In the genomic region with DNA sequence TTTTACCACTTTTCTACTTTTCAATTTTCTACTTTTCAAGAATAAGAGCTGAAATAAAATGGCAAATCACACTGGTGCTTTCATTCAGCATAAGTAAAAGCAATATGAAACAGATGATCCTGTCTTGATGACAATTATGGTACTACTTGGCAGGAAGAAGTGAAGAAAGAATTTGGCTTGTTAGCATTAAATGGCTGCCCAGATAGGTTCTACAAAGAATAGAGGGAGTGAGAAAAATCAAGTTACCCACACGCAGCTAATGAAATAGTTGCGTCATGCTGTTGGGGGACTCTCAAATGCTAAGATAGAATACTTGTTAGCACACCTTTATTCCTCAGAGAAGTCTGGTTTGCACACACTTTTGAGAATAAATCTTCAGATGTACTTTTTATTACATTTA, we compare ENCODE assay signal across 19 cellular contexts. TPM values are rescaled to one million over a fixed set of nuclear protein-coding genes. Genes with fewer than 3 reads are reported as not detected.
A peak's percentile ranks its signal among the peaks of the same experiment; 100 is the strongest.
DNase-seq lines count a peak whose midpoint lies in the region; ATAC-seq and TF ChIP-seq lines count a peak whose summit lies in the region.
"Had no signal": no experiment of that assay in that cellular context is flagged by ENCODE, and none has a peak within 500 bp of the region (broad histone marks: within the 10 kb centered on the region; RNA-seq: fewer than 3 reads in every experiment).

No MANE protein-coding gene starts in this region.

- H3K27me3 ChIP-seq in IMR-90 (ENCODE audit: control insufficient read depth, insufficient read depth, low read length) (no peaks in the 10 kb centered on the region; the same call in none of the 2 replicates), ovary (no peaks in the 10 kb centered on the region)

- H3K56ac ChIP-seq in IMR-90 (ENCODE audit: extremely low read depth, insufficient read depth, low read length) = no peak overlapping the region

- H3K14ac ChIP-seq in IMR-90 (replicated peaks; ENCODE audit: low read depth, low read length) = no peak overlapping the region

- H3K23ac ChIP-seq in IMR-90 (ENCODE audit: low read depth, low read length) = no peak overlapping the region

- no peak for TF ChIP-seq CTCF in IMR-90 (conservative IDR thresholded peaks at IDR 0.05; ENCODE audit: low read depth, low read length)
- TF ChIP-seq CTCF in ovary (IDR thresholded peaks at IDR 0.05) = no peak

- H3K4me1 ChIP-seq in IMR-90 (ENCODE audit: control insufficient read depth, insufficient read depth, low read length) (no peaks in the 10 kb centered on the region), ovary (ENCODE audit: insufficient read depth) (peaks cover 1% of the 10 kb centered on the region)

- H2AK5ac ChIP-seq in IMR-90 (ENCODE audit: low read depth, low read length) = no peak overlapping the region

- H2AK9ac ChIP-seq in IMR-90 (replicated peaks; ENCODE audit: low read depth, low read length, poor library complexity) = no peak overlapping the region

- no peak for TF ChIP-seq POLR2A in IMR-90 (IDR thresholded peaks at IDR 0.05; ENCODE audit: low read depth, low read length)
- TF ChIP-seq POLR2A in ovary (IDR thresholded peaks at IDR 0.05) = no peak

- no peak overlapping the region for H3K4ac ChIP-seq in IMR-90 (ENCODE audit: low read depth, low read length)

- in situ Hi-C loops in IMR-90 (cut with MboI; ENCODE audit: low sequenced_read_pairs) = no loop called here

- intact Hi-C loops in IMR-90 (cut with micrococcal nuclease) (no loop called here), ovary (cut with DNase I) (no loop called here)

- TF ChIP-seq RAD21 in IMR-90 (IDR thresholded peaks at IDR 0.05; ENCODE audit: low read length) = no peak

- H3K4me3 ChIP-seq in IMR-90 (ENCODE audit: insufficient read depth, low read depth, low read length) (no peak overlapping the region), SK-N-MC (peak overlapping the region; percentile 64), ovary (no peak overlapping the region)
- H3K4me3 ChIP-seq: PC-9 had no signal

- no peak for DNase-seq in IMR-90
- no peak for DNase-seq in SK-N-MC (ENCODE audit: low read depth, low spot score)
- peak; percentile 10 for DNase-seq in fibroblast of peridontal ligament (ENCODE audit: extremely low read depth)
- DNase-seq in ovary = no peak
- no peak for DNase-seq in activated T-cell treated with anti-CD3 and anti-CD28 coated beads, Interleukin-2, amount 50 U/mL, for 24 hours
- no peak for DNase-seq in NCI-H146 treated with DMSO at 0.1 percent for 48 hours (lab: John Stamatoyannopoulos, UW; ENCODE audit: unreplicated experiment)
- no peak for DNase-seq in left lobe of liver (ENCODE audit: low spot score)
- DNase-seq: CD4-positive, CD25-positive, alpha-beta regulatory T cell; H9; HFFc6; NCI-H1048; NCI-H1417 treated with DMSO at 0.1 percent for 48 hours; NCI-H187 treated with DMSO at 0.1 percent for 48 hours; NCI-H2107; PC-9; RPMI8226; SHP77 treated with DMSO at 0.1 percent for 48 hours; SK-N-SH had no signal

- no peak overlapping the region for H2AFZ ChIP-seq in IMR-90 (replicated peaks; ENCODE audit: low read length, poor library complexity)
- H2AFZ ChIP-seq: PC-9 had no signal

- H3K27ac Mint-ChIP-seq in activated T-cell treated with anti-CD3 and anti-CD28 coated beads, Interleukin-2, amount 50 U/mL, for 24 hours = no peak overlapping the region
- H3K27ac Mint-ChIP-seq: CD4-positive, CD25-positive, alpha-beta regulatory T cell; H9; HFFc6 had no signal

- H3K9ac ChIP-seq in IMR-90 (ENCODE audit: low read depth, low read length) (no peak overlapping the region), SK-N-MC (ENCODE audit: insufficient read length) (peak overlapping the region; percentile 71)
- H3K9ac ChIP-seq: KMS-11, SK-N-SH had no signal

- no peaks in the 10 kb centered on the region for H3K36me3 ChIP-seq in IMR-90 (ENCODE audit: control insufficient read depth, insufficient read depth, low read length)
- no peaks in the 10 kb centered on the region for H3K36me3 ChIP-seq in SK-N-MC (ENCODE audit: insufficient read depth, low read length)
- no peaks in the 10 kb centered on the region for H3K36me3 ChIP-seq in ovary

- H3K9me3 ChIP-seq in IMR-90 (ENCODE audit: control insufficient read depth, insufficient read depth, low read length) (no peaks in the 10 kb centered on the region), SK-N-MC (ENCODE audit: low read depth, low read length) (no peaks in the 10 kb centered on the region), ovary (no peaks in the 10 kb centered on the region)
- H3K9me3 ChIP-seq: SK-N-SH had no signal

- no peak overlapping the region for H4K5ac ChIP-seq in IMR-90 (ENCODE audit: low read depth, low read length)

- H3K36me3 Mint-ChIP-seq in activated T-cell treated with anti-CD3 and anti-CD28 coated beads, Interleukin-2, amount 50 U/mL, for 24 hours (ENCODE audit: low read depth) = no peaks in the 10 kb centered on the region
- H3K36me3 Mint-ChIP-seq: CD4-positive, CD25-positive, alpha-beta regulatory T cell had no signal

- H3K4me1 Mint-ChIP-seq in activated T-cell treated with anti-CD3 and anti-CD28 coated beads, Interleukin-2, amount 50 U/mL, for 24 hours (ENCODE audit: low read depth) = no peaks in the 10 kb centered on the region
- H3K4me1 Mint-ChIP-seq: CD4-positive, CD25-positive, alpha-beta regulatory T cell; H9 had no signal

- no peaks in the 10 kb centered on the region for H4K20me1 ChIP-seq in IMR-90 (ENCODE audit: insufficient read depth, low read length)

- no peak overlapping the region for H2BK5ac ChIP-seq in IMR-90 (ENCODE audit: low read depth, low read length, poor library complexity, severe bottlenecking)

- CTCF ChIA-PET in IMR-90 (lab: Yijun Ruan, JAX) = no interaction called here

- no peak overlapping the region for H4K8ac ChIP-seq in IMR-90 (ENCODE audit: low read depth in 2 of 2, low read length in 2 of 2)

- POLR2A ChIA-PET in IMR-90 (lab: Charles Lee; ENCODE audit: unreplicated experiment) = no interaction called here

- H2BK120ac ChIP-seq in IMR-90 (ENCODE audit: low read depth, low read length) = no peak overlapping the region

- no peaks in the 10 kb centered on the region for H3K79me1 ChIP-seq in IMR-90 (ENCODE audit: low read depth in 1 of 2, low read length in 2 of 2)

- peaks cover 53% of the 10 kb centered on the region for H3K27me3 Mint-ChIP-seq in activated T-cell treated with anti-CD3 and anti-CD28 coated beads, Interleukin-2, amount 50 U/mL, for 24 hours

- WGBS in IMR-90 (ENCODE audit: extremely low coverage in 2 of 2, insufficient read length in 1 of 2), 2 experiments = no CpG with 5 or more reads among the region's 2 CpGs
- 30 to 46% (median 38%) methylated on average over 2 of the region's 2 CpGs for WGBS in ovary, 3 donors

- H3K4me3 Mint-ChIP-seq in activated T-cell treated with anti-CD3 and anti-CD28 coated beads, Interleukin-2, amount 50 U/mL, for 24 hours = no peak overlapping the region
- H3K4me3 Mint-ChIP-seq: CD4-positive, CD25-positive, alpha-beta regulatory T cell; H9; HFFc6 had no signal

- no peaks in the 10 kb centered on the region for H3K9me1 ChIP-seq in IMR-90 (ENCODE audit: insufficient read depth, low read length)

- dilution Hi-C loops in IMR-90 (cut with HindIII; ENCODE audit: low sequenced_read_pairs, unreplicated experiment) = no loop called here

- no peak for TF ChIP-seq EP300 in ovary (IDR thresholded peaks at IDR 0.05)

- H3K27ac ChIP-seq in IMR-90 (ENCODE audit: insufficient read depth, low read length) = no peak overlapping the region
- H3K27ac ChIP-seq in SK-N-MC = peak overlapping the region; percentile 98
- peak overlapping the region; percentile 14 to 22 for H3K27ac ChIP-seq in ovary
- H3K27ac ChIP-seq: KMS-11, PC-9 had no signal

- no peak overlapping the region for H3K18ac ChIP-seq in IMR-90 (ENCODE audit: low read depth, low read length)

- no peak overlapping the region for H3K4me2 ChIP-seq in IMR-90 (ENCODE audit: low read depth, low read length)
- H3K4me2 ChIP-seq: KMS-11, PC-9, SK-N-SH had no signal

- H4K91ac ChIP-seq in IMR-90 (ENCODE audit: insufficient read depth, low read depth, low read length) = no peak overlapping the region

- H2BK20ac ChIP-seq in IMR-90 (ENCODE audit: low read depth, low read length) = no peak overlapping the region

- BruUV-seq in IMR-90 (replicated peaks; lab: Mats Ljungman, UMichigan) = no TSS peak

- ATAC-seq in IMR-90 (ENCODE audit: low read depth) (no peak), left lobe of liver (no peak)

- no peak overlapping the region for H2BK15ac ChIP-seq in IMR-90 (ENCODE audit: low read depth, low read length)

- H3K9me3 Mint-ChIP-seq in activated T-cell treated with anti-CD3 and anti-CD28 coated beads, Interleukin-2, amount 50 U/mL, for 24 hours = no peaks in the 10 kb centered on the region
- H3K9me3 Mint-ChIP-seq: H9, HFFc6 had no signal

TF ChIP-seq in IMR-90, 13 proteins besides CTCF, POLR2A, EP300 and RAD21:
- 0 out of 2 replicates have a peak, but pooled peaks have one; percentile 8 for TF ChIP-seq CEBPB (IDR thresholded peaks at IDR 0.05; ENCODE audit: low read depth, low read length)
- TF ChIP-seq FOS (IDR thresholded peaks at IDR 0.05; ENCODE audit: low read depth, low read length) = no peak

RNA-seq across cellular contexts. Expression of a gene that starts 12.5 kb away (rescaled TPM):
- total RNA-seq in IMR-90 (2012; rRNA removed) (5.0 and 11.4 TPM in 2 replicates), ovary (10 to 100 TPM; 12.6 to 21.8 (median 16.9) TPM), left lobe of liver (5.9 TPM)
- polyA plus RNA-seq in IMR-90 (2012; rRNA removed) (1.3 and 2.1 TPM in 2 replicates), ovary (1 to 10 TPM; 4.5 to 6.5 TPM)
- 2.1 and 3.2 TPM in 2 replicates for polyA plus RNA-seq in IMR-90 (2012; cell fraction: cytosol; rRNA removed)
- 2.2 and 3.1 TPM in 2 replicates for polyA plus RNA-seq in IMR-90 (2012; cell fraction: nucleus; rRNA removed; ENCODE audit: low replicate concordance)
